Comparison of ENCODE assay signal across 17 cellular contexts in genomic region chr3:72652395-72652794, GRCh38.
DNase-seq lines count a peak whose midpoint lies in the region; ATAC-seq, FAIRE-seq and TF ChIP-seq lines count a peak whose summit lies in the region.
"Had no signal": no experiment of that assay in that cellular context is flagged by ENCODE, and none has a peak within 500 bp of the region (broad histone marks: within the 10 kb centered on the region; RNA-seq: fewer than 3 reads in every experiment).

No MANE protein-coding gene starts in this region.

- H3K9me3 ChIP-seq in HepG2 (ENCODE audit: low read length) (no peaks in the 10 kb centered on the region), right lobe of liver (no peaks in the 10 kb centered on the region), NT2/D1 (ENCODE audit: insufficient read depth, low read length) (no peaks in the 10 kb centered on the region)
- H3K9me3 ChIP-seq: BLaER1, HAP-1 had no signal

- POLR2A ChIA-PET in HepG2 (lab: Yijun Ruan, JAX): no interaction called here

- H2AFZ ChIP-seq in HepG2 (ENCODE audit: low read length): no peak overlapping the region

- no peak for TF ChIP-seq CTCF in HepG2 (CRISPR knock-in tag; IDR thresholded peaks at IDR 0.05)
- TF ChIP-seq CTCF in right lobe of liver (IDR thresholded peaks at IDR 0.05): no peak
- TF ChIP-seq CTCF in bronchial epithelial cell (IDR thresholded peaks at IDR 0.05; ENCODE audit: insufficient read depth, low read length, severe bottlenecking): no peak

- peaks cover 4% of the 10 kb centered on the region for H3K4me1 Mint-ChIP-seq in stimulated activated naive CD8-positive, alpha-beta T cell treated with anti-CD3 and anti-CD28 coated beads, Interleukin-15, amount 100 ng/mL, for 72 hours

- CTCF ChIA-PET in HepG2 (lab: Yijun Ruan, JAX; ENCODE audit: low intra/inter-chr PET ratio, low total read pairs): no interaction called here

- BruUV-seq in HepG2 (replicated peaks; lab: Mats Ljungman, UMichigan): no TSS peak

- TF ChIP-seq EP300 in HepG2 (IDR thresholded peaks at IDR 0.05; ENCODE audit: low read depth in 2 of 2, low read length in 2 of 2) (no peak), HepG2 (CRISPR knock-in tag; IDR thresholded peaks at IDR 0.05; ENCODE audit: borderline replicate concordance) (no peak)

- intact Hi-C loops in HepG2 (cut with micrococcal nuclease; ENCODE audit: unreplicated experiment): no loop called here
- intact Hi-C loops in right lobe of liver (cut with DNase I): no loop called here

- in situ Hi-C loops in HepG2 (cut with HindIII; ENCODE audit: extremely low pct_ligation_motif_present, low pct_unique_long_range_greater_than_20kb): no loop called here

- peaks cover 12 to 13% of the 10 kb centered on the region in 2 donors for H3K9me3 Mint-ChIP-seq in stimulated activated naive CD8-positive, alpha-beta T cell treated with anti-CD3 and anti-CD28 coated beads, Interleukin-15, amount 100 ng/mL, for 72 hours
- H3K9me3 Mint-ChIP-seq: CD4-positive, alpha-beta T cell had no signal

- H3K27ac ChIP-seq in HepG2 (ENCODE audit: extremely low read length, insufficient read depth, low read length) (no peak overlapping the region), right lobe of liver (no peak overlapping the region)
- H3K27ac ChIP-seq: BLaER1 had no signal

- no peak for TF ChIP-seq RAD21 in HepG2 (CRISPR knock-in tag; IDR thresholded peaks at IDR 0.05)

- ATAC-seq in HepG2 (peak; percentile 39; the same call in 2 of the 3 replicates), right lobe of liver (no peak), GM19467 (IDR thresholded peaks at IDR 0.05; ENCODE audit: unreplicated experiment) (no peak), HG03354 (IDR thresholded peaks at IDR 0.05; ENCODE audit: poor library complexity, severe bottlenecking, unreplicated experiment) (no peak)
- no peak for ATAC-seq in stimulated activated naive CD8-positive, alpha-beta T cell treated with anti-CD3 and anti-CD28 coated beads, Interleukin-15, amount 100 ng/mL, for 72 hours

- no peaks in the 10 kb centered on the region for H4K20me1 ChIP-seq in HepG2 (ENCODE audit: insufficient read depth, low read length)
- H4K20me1 ChIP-seq: BLaER1 had no signal

- H3K27me3 Mint-ChIP-seq in stimulated activated naive CD8-positive, alpha-beta T cell treated with anti-CD3 and anti-CD28 coated beads, Interleukin-15, amount 100 ng/mL, for 72 hours: peaks cover 16% of the 10 kb centered on the region

- no peaks in the 10 kb centered on the region for H3K27me3 ChIP-seq in HepG2 (ENCODE audit: control insufficient read depth in 1 of 2, insufficient read depth in 2 of 2, low read length in 2 of 2)
- no peaks in the 10 kb centered on the region for H3K27me3 ChIP-seq in right lobe of liver
- no peaks in the 10 kb centered on the region for H3K27me3 ChIP-seq in NT2/D1 (ENCODE audit: insufficient read depth, insufficient read length)
- no peaks in the 10 kb centered on the region for H3K27me3 ChIP-seq in bronchial epithelial cell (ENCODE audit: control insufficient read depth, insufficient read depth, low read length)

- H3K36me3 ChIP-seq in HepG2 (replicated peaks in 1 of 2; ENCODE audit: control insufficient read depth in 1 of 2, insufficient read depth in 2 of 2, low read length in 2 of 2) (no peaks in the 10 kb centered on the region), right lobe of liver (no peaks in the 10 kb centered on the region), NT2/D1 (ENCODE audit: insufficient read depth, insufficient read length, low read length) (no peaks in the 10 kb centered on the region), bronchial epithelial cell (ENCODE audit: control insufficient read depth, insufficient read depth, low read length) (no peaks in the 10 kb centered on the region)
- H3K36me3 ChIP-seq: BLaER1, HAP-1 had no signal

- DNase-seq in HepG2 (ENCODE audit: low spot score) (no peak), right lobe of liver (no peak), NT2/D1 (ENCODE audit: low read depth, low spot score) (peak; percentile 23), bronchial epithelial cell (ENCODE audit: low read depth) (peak; percentile 70)
- no peak for DNase-seq in stimulated activated naive CD8-positive, alpha-beta T cell treated with anti-CD3 and anti-CD28 coated beads, Interleukin-15, amount 100 ng/mL, for 72 hours
- DNase-seq: 8988T; AML-193; Calu3; CD4-positive, alpha-beta T cell; DMS 273 treated with DMSO at 0.1 percent for 48 hours had no signal

- no peak overlapping the region for H3K27ac Mint-ChIP-seq in stimulated activated naive CD8-positive, alpha-beta T cell treated with anti-CD3 and anti-CD28 coated beads, Interleukin-15, amount 100 ng/mL, for 72 hours
- H3K27ac Mint-ChIP-seq: CD4-positive, alpha-beta T cell had no signal

- no peak overlapping the region for H3K4me3 ChIP-seq in HepG2 (replicated peaks in 1 of 3; ENCODE audit: insufficient read depth in 1 of 3, low read depth in 2 of 3, low read length in 3 of 3)
- H3K4me3 ChIP-seq in right lobe of liver: no peak overlapping the region
- H3K4me3 ChIP-seq in NT2/D1 (ENCODE audit: insufficient read length, low read depth): no peak overlapping the region
- H3K4me3 ChIP-seq in bronchial epithelial cell (ENCODE audit: low read depth, low read length): no peak overlapping the region
- H3K4me3 ChIP-seq: BLaER1, HAP-1 had no signal

- 20% methylated on average over 4 of the region's 4 CpGs for WGBS in HepG2 (ENCODE audit: low lambda C conversion rate)
- 88% methylated on average over 2 of the region's 4 CpGs for WGBS in right lobe of liver (ENCODE audit: insufficient coverage, low coverage, low lambda C conversion rate, missing lambda C conversion rate)

- H3K4me3 Mint-ChIP-seq in stimulated activated naive CD8-positive, alpha-beta T cell treated with anti-CD3 and anti-CD28 coated beads, Interleukin-15, amount 100 ng/mL, for 72 hours: no peak overlapping the region
- H3K4me3 Mint-ChIP-seq: CD4-positive, alpha-beta T cell had no signal

- H3K9ac ChIP-seq in HepG2 (ENCODE audit: insufficient read depth, low read depth, low read length) (no peak overlapping the region), NT2/D1 (ENCODE audit: insufficient read length, low read depth) (no peak overlapping the region)
- H3K9ac ChIP-seq: BLaER1 had no signal

- TF ChIP-seq POLR2A in HepG2 (IDR thresholded peaks at IDR 0.05; ENCODE audit: insufficient read depth in 1 of 2, low read depth in 2 of 2, low read length in 2 of 2) (no peak), right lobe of liver (IDR thresholded peaks at IDR 0.05) (no peak)

- H3K4me2 ChIP-seq in HepG2 (ENCODE audit: low read depth, low read length): no peak overlapping the region

- H3K79me2 ChIP-seq in HepG2 (ENCODE audit: insufficient read depth, low read length): no peaks in the 10 kb centered on the region

- FAIRE-seq in HepG2 (lab: Jason Lieb, UNC): no peak
- FAIRE-seq in bronchial epithelial cell (lab: Jason Lieb, UNC): no peak
- FAIRE-seq: G401.6, GM12891, H1 had no signal

- H3K4me1 ChIP-seq in HepG2 (ENCODE audit: insufficient read depth, low read length) (peaks cover 15% of the 10 kb centered on the region), right lobe of liver (no peaks in the 10 kb centered on the region), NT2/D1 (ENCODE audit: insufficient read depth, insufficient read length) (peaks cover 2% of the 10 kb centered on the region)

TF ChIP-seq in HepG2, 621 proteins besides CTCF, POLR2A, EP300 and RAD21:
- TF ChIP-seq ZKSCAN5 (CRISPR knock-in tag; IDR thresholded peaks at IDR 0.05) (peak; percentile 93; the same call in 1 of the 2 replicates), TBX2 (CRISPR knock-in tag; IDR thresholded peaks at IDR 0.05; ENCODE audit: borderline replicate concordance) (no peak), ZNF841 (CRISPR knock-in tag; IDR thresholded peaks at IDR 0.05; ENCODE audit: borderline replicate concordance) (no peak), SALL1 (CRISPR knock-in tag; IDR thresholded peaks at IDR 0.05) (0 out of 2 replicates have a peak, but pooled peaks have one; percentile 15), RARA (CRISPR knock-in tag; IDR thresholded peaks at IDR 0.05) (0 out of 2 replicates have a peak, but pooled peaks have one; percentile 7)

Comparison
In these comparisons a context has a peak if more than half of its experiments do, and no peak if none do; other contexts are left out.
1. DNase-seq: peak in NT2/D1 (single experiment) and bronchial epithelial cell (single experiment); none in HepG2 (single experiment), right lobe of liver (0 of 3) and stimulated activated naive CD8-positive, alpha-beta T cell treated with anti-CD3 and anti-CD28 coated beads, Interleukin-15, amount 100 ng/mL, for 72 hours (0 of 2).